1 cellular context compared by ENCODE assay signal in the genomic region with DNA sequence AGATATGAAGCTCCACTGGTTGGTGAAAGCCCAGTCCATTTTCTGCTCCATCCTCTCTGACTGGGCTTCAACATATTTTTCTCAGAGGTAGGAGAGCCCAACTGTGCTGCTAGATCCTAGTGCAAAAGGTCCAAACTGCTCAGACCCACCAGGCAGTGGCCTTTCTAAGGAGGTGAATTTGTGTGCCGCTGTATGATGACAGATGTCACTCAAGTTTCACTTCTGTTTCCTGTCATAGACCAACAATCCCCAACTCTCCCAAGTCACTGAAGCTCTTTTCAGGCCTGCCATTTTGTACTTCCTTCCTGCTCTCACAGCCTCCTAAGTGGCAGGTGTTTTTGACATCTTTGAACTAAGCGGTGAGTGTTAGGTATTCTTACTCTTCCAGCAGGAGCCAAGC.
TF ChIP-seq lines count a peak whose summit lies in the region.

No MANE protein-coding gene starts in this region.

TF ChIP-seq in SK-N-SH, 30 proteins besides CTCF, POLR2A, EP300 and RAD21 (continued from another document):
- TF ChIP-seq, protein P1, sequence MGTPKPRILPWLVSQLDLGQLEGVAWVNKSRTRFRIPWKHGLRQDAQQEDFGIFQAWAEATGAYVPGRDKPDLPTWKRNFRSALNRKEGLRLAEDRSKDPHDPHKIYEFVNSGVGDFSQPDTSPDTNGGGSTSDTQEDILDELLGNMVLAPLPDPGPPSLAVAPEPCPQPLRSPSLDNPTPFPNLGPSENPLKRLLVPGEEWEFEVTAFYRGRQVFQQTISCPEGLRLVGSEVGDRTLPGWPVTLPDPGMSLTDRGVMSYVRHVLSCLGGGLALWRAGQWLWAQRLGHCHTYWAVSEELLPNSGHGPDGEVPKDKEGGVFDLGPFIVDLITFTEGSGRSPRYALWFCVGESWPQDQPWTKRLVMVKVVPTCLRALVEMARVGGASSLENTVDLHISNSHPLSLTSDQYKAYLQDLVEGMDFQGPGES (IDR thresholded peaks at IDR 0.05; ENCODE audit: low read depth, low read length): no peak
- TF ChIP-seq FOSL2 (IDR thresholded peaks at IDR 0.05; ENCODE audit: borderline replicate concordance, low read depth) (no peak), GABPA (IDR thresholded peaks at IDR 0.05; ENCODE audit: low read depth) (no peak), NRF1 (IDR thresholded peaks at IDR 0.05; ENCODE audit: low read depth, low read length) (no peak), YY1 (IDR thresholded peaks at IDR 0.05; ENCODE audit: low read depth) (no peak), JUND (IDR thresholded peaks at IDR 0.05) (no peak), TAF1 (IDR thresholded peaks at IDR 0.05; ENCODE audit: borderline replicate concordance, low read depth, low read length) (no peak), CHD2 (IDR thresholded peaks at IDR 0.05; ENCODE audit: low read length, partially characterized antibody) (no peak)
